In genomic region chr10:100327007-100327700, GRCh38 we compare ENCODE assay signal across 9 cellular contexts. TPM values are rescaled to one million over a fixed set of nuclear protein-coding genes. Genes with fewer than 3 reads are reported as not detected.
DNase-seq lines count a peak whose midpoint lies in the region; ATAC-seq lines count a peak whose summit lies in the region.
"Had no signal": no experiment of that assay in that cellular context is flagged by ENCODE, and none has a peak within 500 bp of the region (broad histone marks: within the 10 kb centered on the region; RNA-seq: fewer than 3 reads in every experiment).

No MANE protein-coding gene starts in this region.

- peaks cover 14% of the 10 kb centered on the region for H3K27me3 Mint-ChIP-seq in activated CD4-positive, alpha-beta T cell treated with anti-CD3 and anti-CD28 coated beads, Interleukin-2, amount 10 ng/mL, durations not matched to agents 7 days and 5 days
- H3K27me3 Mint-ChIP-seq in activated T-helper 2 cell treated with anti-CD3 and anti-CD28 coated beads, Interferon-gamma antibody, Interleukin-2, Interleukin-4, amounts not matched to agents 10 μg/mL and 5 μg/mL and 100 μg/mL, durations not matched to agents 14 hours and 24 hours and 36 hours (ENCODE audit: low read depth): peaks cover 17% of the 10 kb centered on the region
- peaks cover 8% of the 10 kb centered on the region for H3K27me3 Mint-ChIP-seq in stimulated activated naive CD8-positive, alpha-beta T cell treated with anti-CD3 and anti-CD28 coated beads, Interleukin-15, Interleukin-2, amounts not matched to agents 100 ng/mL and 50 ng/mL, for 24 hours

- peak; percentile 99 for ATAC-seq in GM21723 (IDR thresholded peaks at IDR 0.05; ENCODE audit: unreplicated experiment)

- H3K4me3 Mint-ChIP-seq in activated CD4-positive, alpha-beta T cell treated with anti-CD3 and anti-CD28 coated beads, Interleukin-2, amount 10 ng/mL, durations not matched to agents 7 days and 5 days: no peak overlapping the region
- peak overlapping the region; percentile 13 for H3K4me3 Mint-ChIP-seq in activated T-helper 2 cell treated with anti-CD3 and anti-CD28 coated beads, Interferon-gamma antibody, Interleukin-2, Interleukin-4, amounts not matched to agents 10 μg/mL and 5 μg/mL and 100 μg/mL, durations not matched to agents 14 hours and 24 hours and 36 hours (ENCODE audit: low read depth)
- no peak overlapping the region for H3K4me3 Mint-ChIP-seq in stimulated activated naive CD8-positive, alpha-beta T cell treated with anti-CD3 and anti-CD28 coated beads, Interleukin-15, Interleukin-2, amounts not matched to agents 100 ng/mL and 50 ng/mL, for 24 hours
- H3K4me3 Mint-ChIP-seq: CD4-positive, alpha-beta memory T cell had no signal

- no peaks in the 10 kb centered on the region for H3K36me3 Mint-ChIP-seq in activated CD4-positive, alpha-beta T cell treated with anti-CD3 and anti-CD28 coated beads, Interleukin-2, amount 10 ng/mL, durations not matched to agents 7 days and 5 days (ENCODE audit: low read depth)
- no peaks in the 10 kb centered on the region for H3K36me3 Mint-ChIP-seq in activated T-helper 2 cell treated with anti-CD3 and anti-CD28 coated beads, Interferon-gamma antibody, Interleukin-2, Interleukin-4, amounts not matched to agents 10 μg/mL and 5 μg/mL and 100 μg/mL, durations not matched to agents 14 hours and 24 hours and 36 hours (ENCODE audit: low read depth)
- H3K36me3 Mint-ChIP-seq in stimulated activated naive CD8-positive, alpha-beta T cell treated with anti-CD3 and anti-CD28 coated beads, Interleukin-15, Interleukin-2, amounts not matched to agents 100 ng/mL and 50 ng/mL, for 24 hours (ENCODE audit: low read depth): no peaks in the 10 kb centered on the region
- H3K36me3 Mint-ChIP-seq: CD4-positive, alpha-beta memory T cell had no signal

- peak; percentile 42 for DNase-seq in activated CD4-positive, alpha-beta T cell treated with anti-CD3 and anti-CD28 coated beads, Interleukin-2, amount 10 ng/mL, durations not matched to agents 7 days and 5 days
- DNase-seq in activated CD4-positive, alpha-beta T cell treated with anti-CD3 and anti-CD28 coated beads for 1 hour: no peak
- DNase-seq in KG1 (lab: John Stamatoyannopoulos, UW) (peak; percentile 55), NCI-H1930 (lab: John Stamatoyannopoulos, UW) (no peak)
- peak; percentile 42 for DNase-seq in activated T-helper 2 cell treated with anti-CD3 and anti-CD28 coated beads, Interferon-gamma antibody, Interleukin-2, Interleukin-4, amounts not matched to agents 10 μg/mL and 5 μg/mL and 100 μg/mL, durations not matched to agents 14 hours and 24 hours and 36 hours (ENCODE audit: low spot score)
- DNase-seq in activated effector memory CD4-positive, alpha-beta T cell treated with anti-CD3 and anti-CD28 coated beads, Interleukin-2, amount 50 U/mL, for 16 hours: no peak

- CTCF ChIA-PET in activated CD4-positive, alpha-beta T cell treated with anti-CD3 and anti-CD28 coated beads, Interleukin-2, amount 10 ng/mL, durations not matched to agents 7 days and 5 days (lab: Charles Lee): interaction anchor here (0.8 to 2.9 kb wide), 9 partner anchors 9 to 194 kb away, joined by 3 to 11 read pairs (median 3); no protein-coding TSS in a partner anchor

- H3K9me3 Mint-ChIP-seq in activated CD4-positive, alpha-beta T cell treated with anti-CD3 and anti-CD28 coated beads, Interleukin-2, amount 10 ng/mL, durations not matched to agents 7 days and 5 days: no peaks in the 10 kb centered on the region
- H3K9me3 Mint-ChIP-seq in activated T-helper 2 cell treated with anti-CD3 and anti-CD28 coated beads, Interferon-gamma antibody, Interleukin-2, Interleukin-4, amounts not matched to agents 10 μg/mL and 5 μg/mL and 100 μg/mL, durations not matched to agents 14 hours and 24 hours and 36 hours: no peaks in the 10 kb centered on the region
- H3K9me3 Mint-ChIP-seq in stimulated activated naive CD8-positive, alpha-beta T cell treated with anti-CD3 and anti-CD28 coated beads, Interleukin-15, Interleukin-2, amounts not matched to agents 100 ng/mL and 50 ng/mL, for 24 hours: no peaks in the 10 kb centered on the region
- H3K9me3 Mint-ChIP-seq: CD4-positive, alpha-beta memory T cell had no signal

- peaks cover 16% of the 10 kb centered on the region for H3K4me1 Mint-ChIP-seq in activated CD4-positive, alpha-beta T cell treated with anti-CD3 and anti-CD28 coated beads, Interleukin-2, amount 10 ng/mL, durations not matched to agents 7 days and 5 days
- peaks cover 16% of the 10 kb centered on the region for H3K4me1 Mint-ChIP-seq in activated T-helper 2 cell treated with anti-CD3 and anti-CD28 coated beads, Interferon-gamma antibody, Interleukin-2, Interleukin-4, amounts not matched to agents 10 μg/mL and 5 μg/mL and 100 μg/mL, durations not matched to agents 14 hours and 24 hours and 36 hours (ENCODE audit: low read depth)
- peaks cover 14% of the 10 kb centered on the region for H3K4me1 Mint-ChIP-seq in stimulated activated naive CD8-positive, alpha-beta T cell treated with anti-CD3 and anti-CD28 coated beads, Interleukin-15, Interleukin-2, amounts not matched to agents 100 ng/mL and 50 ng/mL, for 24 hours (ENCODE audit: low read depth)

- POLR2A ChIA-PET in activated CD4-positive, alpha-beta T cell treated with anti-CD3 and anti-CD28 coated beads, Interleukin-2, amount 10 ng/mL, durations not matched to agents 7 days and 5 days (lab: Charles Lee): interaction anchor here (0.6 kb wide), 1 partner anchor 20 kb away, joined by 3 read pairs; the partner anchor contains the start of gene SCD

- intact Hi-C loops in activated T-helper 2 cell treated with anti-CD3 and anti-CD28 coated beads, Interferon-gamma antibody, Interleukin-2, Interleukin-4, amounts not matched to agents 10 μg/mL and 5 μg/mL and 100 μg/mL, durations not matched to agents 14 hours and 24 hours and 36 hours (cut with micrococcal nuclease): loop anchor here (2.0 kb wide), 1 partner anchor 18 kb away; no protein-coding TSS in a partner anchor

- H3K27ac Mint-ChIP-seq in activated CD4-positive, alpha-beta T cell treated with anti-CD3 and anti-CD28 coated beads, Interleukin-2, amount 10 ng/mL, durations not matched to agents 7 days and 5 days: no peak overlapping the region
- H3K27ac Mint-ChIP-seq in activated T-helper 2 cell treated with anti-CD3 and anti-CD28 coated beads, Interferon-gamma antibody, Interleukin-2, Interleukin-4, amounts not matched to agents 10 μg/mL and 5 μg/mL and 100 μg/mL, durations not matched to agents 14 hours and 24 hours and 36 hours: peak overlapping the region; percentile 84
- H3K27ac Mint-ChIP-seq in stimulated activated naive CD8-positive, alpha-beta T cell treated with anti-CD3 and anti-CD28 coated beads, Interleukin-15, Interleukin-2, amounts not matched to agents 100 ng/mL and 50 ng/mL, for 24 hours: peak overlapping the region; percentile 71

RNA-seq across cellular contexts. Expression of gene PKD2L1, which starts 2.9 kb away (rescaled TPM):
- not detected for total RNA-seq in activated CD4-positive, alpha-beta T cell treated with anti-CD3 and anti-CD28 coated beads, Interleukin-2, amount 10 ng/mL, durations not matched to agents 7 days and 5 days
- total RNA-seq in activated T-helper 2 cell treated with anti-CD3 and anti-CD28 coated beads, Interferon-gamma antibody, Interleukin-2, Interleukin-4, amounts not matched to agents 10 μg/mL and 5 μg/mL and 100 μg/mL, durations not matched to agents 14 hours and 24 hours and 36 hours: not detected in 2 replicates
- total RNA-seq: CD4-positive, alpha-beta memory T cell had no signal

RNA-seq across cellular contexts. Expression of gene SCD, which starts 19.9 kb away (rescaled TPM):
- total RNA-seq in activated CD4-positive, alpha-beta T cell treated with anti-CD3 and anti-CD28 coated beads, Interleukin-2, amount 10 ng/mL, durations not matched to agents 7 days and 5 days: 100 to 1,000 TPM; 117 to 129 TPM
- 273 and 278 TPM in 2 replicates for total RNA-seq in activated T-helper 2 cell treated with anti-CD3 and anti-CD28 coated beads, Interferon-gamma antibody, Interleukin-2, Interleukin-4, amounts not matched to agents 10 μg/mL and 5 μg/mL and 100 μg/mL, durations not matched to agents 14 hours and 24 hours and 36 hours

RNA-seq across cellular contexts. Expression of gene BLOC1S2, which starts 40.7 kb away (rescaled TPM):
- total RNA-seq in activated CD4-positive, alpha-beta T cell treated with anti-CD3 and anti-CD28 coated beads, Interleukin-2, amount 10 ng/mL, durations not matched to agents 7 days and 5 days: 10 to 100 TPM; 42.1 to 46.9 TPM
- 49.1 and 56.3 TPM in 2 replicates for total RNA-seq in activated T-helper 2 cell treated with anti-CD3 and anti-CD28 coated beads, Interferon-gamma antibody, Interleukin-2, Interleukin-4, amounts not matched to agents 10 μg/mL and 5 μg/mL and 100 μg/mL, durations not matched to agents 14 hours and 24 hours and 36 hours

RNA-seq across cellular contexts. Expression of gene CWF19L1, which starts 59.7 kb away (rescaled TPM):
- 10 to 100 TPM; 37.3 to 38.4 TPM for total RNA-seq in activated CD4-positive, alpha-beta T cell treated with anti-CD3 and anti-CD28 coated beads, Interleukin-2, amount 10 ng/mL, durations not matched to agents 7 days and 5 days
- total RNA-seq in activated T-helper 2 cell treated with anti-CD3 and anti-CD28 coated beads, Interferon-gamma antibody, Interleukin-2, Interleukin-4, amounts not matched to agents 10 μg/mL and 5 μg/mL and 100 μg/mL, durations not matched to agents 14 hours and 24 hours and 36 hours: 41.4 and 44.7 TPM in 2 replicates

Comparison
In these comparisons a context has a peak if more than half of its experiments do, and no peak if none do; other contexts are left out.
1. DNase-seq: peak in activated CD4-positive, alpha-beta T cell treated with anti-CD3 and anti-CD28 coated beads, Interleukin-2, amount 10 ng/mL, durations not matched to agents 7 days and 5 days (single experiment), KG1 (single experiment) and activated T-helper 2 cell treated with anti-CD3 and anti-CD28 coated beads, Interferon-gamma antibody, Interleukin-2, Interleukin-4, amounts not matched to agents 10 μg/mL and 5 μg/mL and 100 μg/mL, durations not matched to agents 14 hours and 24 hours and 36 hours (single experiment); none in activated CD4-positive, alpha-beta T cell treated with anti-CD3 and anti-CD28 coated beads for 1 hour (single experiment), activated effector memory CD4-positive, alpha-beta T cell treated with anti-CD3 and anti-CD28 coated beads, Interleukin-2, amount 50 U/mL, for 16 hours (single experiment) and NCI-H1930 (0 of 2).